9 cellular contexts compared by ENCODE assay signal in genomic region chr19:12840091-12841079, GRCh38. TPM values are rescaled to one million over a fixed set of nuclear protein-coding genes. Genes with fewer than 3 reads are reported as not detected.
DNase-seq lines count a peak whose midpoint lies in the region; ATAC-seq and TF ChIP-seq lines count a peak whose summit lies in the region.
"Had no signal": no experiment of that assay in that cellular context is flagged by ENCODE, and none has a peak within 500 bp of the region (broad histone marks: within the 10 kb centered on the region; RNA-seq: fewer than 3 reads in every experiment).

No MANE protein-coding gene starts in this region.

- H3K36me3 ChIP-seq in cardiac muscle cell, result no peaks in the 10 kb centered on the region

- CTCF ChIA-PET in activated naive CD4-positive, alpha-beta T cell treated with anti-CD3 and anti-CD28 coated beads for 36 hours (lab: Charles Lee), result no interaction called here

- H3K4me3 ChIP-seq in cardiac muscle cell, result peak overlapping the region; percentile 23

- no peak overlapping the region for H3K27ac Mint-ChIP-seq in activated naive CD4-positive, alpha-beta T cell treated with anti-CD3 and anti-CD28 coated beads for 36 hours
- H3K27ac Mint-ChIP-seq: activated naive CD4-positive, alpha-beta T cell treated with anti-CD3 and anti-CD28 coated beads, Interleukin-2, amount 50 U/mL, for 72 hours had no signal

- no peaks in the 10 kb centered on the region for H3K4me1 ChIP-seq in cardiac muscle cell (ENCODE audit: low read depth)

- H3K9me3 ChIP-seq in cardiac muscle cell (ENCODE audit: low read depth), result no peaks in the 10 kb centered on the region

- no peaks in the 10 kb centered on the region for H3K9me3 Mint-ChIP-seq in activated naive CD4-positive, alpha-beta T cell treated with anti-CD3 and anti-CD28 coated beads for 36 hours
- H3K9me3 Mint-ChIP-seq: activated naive CD4-positive, alpha-beta T cell treated with anti-CD3 and anti-CD28 coated beads, Interleukin-2, amount 50 U/mL, for 72 hours had no signal

- H3K36me3 Mint-ChIP-seq in activated naive CD4-positive, alpha-beta T cell treated with anti-CD3 and anti-CD28 coated beads for 36 hours (ENCODE audit: low read depth), result no peaks in the 10 kb centered on the region

- no peak for ATAC-seq in GM21526 (IDR thresholded peaks at IDR 0.05; ENCODE audit: low FRiP score, unreplicated experiment)

- H3K27me3 Mint-ChIP-seq in activated naive CD4-positive, alpha-beta T cell treated with anti-CD3 and anti-CD28 coated beads for 36 hours (ENCODE audit: low read depth), result peaks cover 69% of the 10 kb centered on the region

- no peak for TF ChIP-seq CTCF in cardiac muscle cell (IDR thresholded peaks at IDR 0.05; ENCODE audit: low read depth, low read length)

- H3K4me1 Mint-ChIP-seq in activated naive CD4-positive, alpha-beta T cell treated with anti-CD3 and anti-CD28 coated beads for 36 hours (ENCODE audit: low read depth), result peaks cover 26% of the 10 kb centered on the region

- no peak overlapping the region for H3K27ac ChIP-seq in cardiac muscle cell

- H3K4me3 Mint-ChIP-seq in activated naive CD4-positive, alpha-beta T cell treated with anti-CD3 and anti-CD28 coated beads for 36 hours, result no peak overlapping the region

- DNase-seq in NCI-H748 (lab: John Stamatoyannopoulos, UW; ENCODE audit: unreplicated experiment), result peak; percentile 54
- DNase-seq in NCI-H748 treated with DMSO at 0.1 percent for 48 hours (lab: John Stamatoyannopoulos, UW), result no peak
- peak; percentile 94 for DNase-seq in NCI-H2029 (lab: John Stamatoyannopoulos, UW)
- DNase-seq in activated naive CD4-positive, alpha-beta T cell treated with anti-CD3 and anti-CD28 coated beads for 36 hours, result peak; percentile 67
- DNase-seq in cardiac muscle cell (ENCODE audit: low read depth in 1 of 2, low spot score in 1 of 2), result peak; percentile 71 to 92
- peak; percentile 77 for DNase-seq in retina
- DNase-seq in OCI-M2 (lab: John Stamatoyannopoulos, UW; ENCODE audit: unreplicated experiment), result no peak

- intact Hi-C loops in activated naive CD4-positive, alpha-beta T cell treated with anti-CD3 and anti-CD28 coated beads for 36 hours (cut with micrococcal nuclease), result loop anchor here (1.0 kb wide), 1 partner anchor 65 kb away; the partner anchor contains the start of gene HOOK2

- H3K27me3 ChIP-seq in cardiac muscle cell, result peaks cover 23% of the 10 kb centered on the region

RNA-seq across cellular contexts. Expression of gene MAST1, which starts 2.1 kb away (rescaled TPM):
- total RNA-seq in activated naive CD4-positive, alpha-beta T cell treated with anti-CD3 and anti-CD28 coated beads for 36 hours, result 1 to 10 TPM; 1.2 to 1.5 TPM
- total RNA-seq in cardiac muscle cell, result 3.7 and 7.9 TPM in 2 replicates
- polyA plus RNA-seq in cardiac muscle cell, result 3.9 and 10.9 TPM in 2 replicates

RNA-seq across cellular contexts. Expression of gene RTBDN, which starts 6.0 kb away (rescaled TPM):
- total RNA-seq in activated naive CD4-positive, alpha-beta T cell treated with anti-CD3 and anti-CD28 coated beads for 36 hours, result not detected
- total RNA-seq in cardiac muscle cell, result not detected in 2 replicates
- 0.81 TPM in 1 of 2 replicates, not detected in the other for polyA plus RNA-seq in cardiac muscle cell
- total RNA-seq: activated naive CD4-positive, alpha-beta T cell treated with anti-CD3 and anti-CD28 coated beads, Interleukin-2, amount 50 U/mL, for 72 hours had no signal

RNA-seq across cellular contexts. Expression of gene RNASEH2A, which starts 34.0 kb away (rescaled TPM):
- total RNA-seq in activated naive CD4-positive, alpha-beta T cell treated with anti-CD3 and anti-CD28 coated beads for 36 hours, result 10 to 100 TPM; 54.8 to 55.6 TPM
- total RNA-seq in cardiac muscle cell, result 20.4 and 29.0 TPM in 2 replicates
- polyA plus RNA-seq in cardiac muscle cell, result 40.4 and 57.3 TPM in 2 replicates

RNA-seq across cellular contexts. Expression of gene THSD8, which starts 38.5 kb away (rescaled TPM):
- total RNA-seq in activated naive CD4-positive, alpha-beta T cell treated with anti-CD3 and anti-CD28 coated beads for 36 hours, result 10 to 100 TPM; 41.4 to 43.2 TPM
- total RNA-seq in cardiac muscle cell, result 0.63 TPM in 1 of 2 replicates, not detected in the other
- 15.0 and 19.0 TPM in 2 replicates for polyA plus RNA-seq in cardiac muscle cell

RNA-seq across cellular contexts. Expression of gene PRDX2, which starts 38.8 kb away (rescaled TPM):
- 100 to 1,000 TPM; 237 to 249 TPM for total RNA-seq in activated naive CD4-positive, alpha-beta T cell treated with anti-CD3 and anti-CD28 coated beads for 36 hours
- total RNA-seq in cardiac muscle cell, result 1,316 and 1,694 TPM in 2 replicates
- 1,469 and 1,719 TPM in 2 replicates for polyA plus RNA-seq in cardiac muscle cell

Comparison
In these comparisons a context has a peak if more than half of its experiments do, and no peak if none do; other contexts are left out.
1. DNase-seq: peak in NCI-H748 (single experiment), NCI-H2029 (single experiment), activated naive CD4-positive, alpha-beta T cell treated with anti-CD3 and anti-CD28 coated beads for 36 hours (single experiment), cardiac muscle cell (2 of 2) and retina (single experiment); none in NCI-H748 treated with DMSO at 0.1 percent for 48 hours (single experiment) and OCI-M2 (single experiment).